In genomic region chr19:4523306-4524110, GRCh38 we compare ENCODE assay signal across 1 cellular context.
TF ChIP-seq lines count a peak whose summit lies in the region.

No MANE protein-coding gene starts in this region.

TF ChIP-seq in HepG2, 621 proteins besides CTCF, POLR2A, EP300 and RAD21 (continued from another document and continues in another):
- peak; percentile 44; the same call in 1 of the 2 replicates for TF ChIP-seq PHF8 (CRISPR knock-in tag; IDR thresholded peaks at IDR 0.05)
- TF ChIP-seq GABPA (IDR thresholded peaks at IDR 0.05; ENCODE audit: low read depth, low read length) = no peak
- TF ChIP-seq GABPA (CRISPR knock-in tag; IDR thresholded peaks at IDR 0.05; ENCODE audit: low read depth) = peak; percentile 27; the same call in 1 of the 2 replicates
- no peak for TF ChIP-seq ZNF124 (CRISPR knock-in tag; IDR thresholded peaks at IDR 0.05)
- no peak for TF ChIP-seq MLXIP (CRISPR knock-in tag; IDR thresholded peaks at IDR 0.05; ENCODE audit: borderline replicate concordance)
- TF ChIP-seq ZNF382 (CRISPR knock-in tag; IDR thresholded peaks at IDR 0.05; ENCODE audit: borderline replicate concordance) = no peak
- no peak for TF ChIP-seq TAF1 (CRISPR knock-in tag; IDR thresholded peaks at IDR 0.05)
- TF ChIP-seq ZBTB33 (CRISPR knock-in tag; IDR thresholded peaks at IDR 0.05) = peak; percentile 82
- TF ChIP-seq ZNF235 (CRISPR knock-in tag; IDR thresholded peaks at IDR 0.05; ENCODE audit: borderline replicate concordance) = no peak
- no peak for TF ChIP-seq ATF6 (CRISPR knock-in tag; conservative IDR thresholded peaks at IDR 0.05)
- TF ChIP-seq DR1 (CRISPR knock-in tag; IDR thresholded peaks at IDR 0.05) = no peak
- TF ChIP-seq ZNF749 (CRISPR knock-in tag; IDR thresholded peaks at IDR 0.05; ENCODE audit: borderline replicate concordance) = no peak
- TF ChIP-seq ZNF280B (CRISPR knock-in tag; IDR thresholded peaks at IDR 0.05; ENCODE audit: borderline replicate concordance) = no peak
- peak; percentile 87 for TF ChIP-seq ZBTB7B (CRISPR knock-in tag; IDR thresholded peaks at IDR 0.05)
- no peak for TF ChIP-seq ZBTB20 (CRISPR knock-in tag; IDR thresholded peaks at IDR 0.05; ENCODE audit: borderline replicate concordance, low read depth)
- no peak for TF ChIP-seq SRSF9 (IDR thresholded peaks at IDR 0.05; ENCODE audit: borderline replicate concordance, insufficient read depth, low read depth, low read length, poor library complexity, severe bottlenecking)
- no peak for TF ChIP-seq MED13 (CRISPR knock-in tag; IDR thresholded peaks at IDR 0.05)
- peak; percentile 48 for TF ChIP-seq HDAC2 (CRISPR knock-in tag; IDR thresholded peaks at IDR 0.05)
- TF ChIP-seq ZMYM2 (CRISPR knock-in tag; IDR thresholded peaks at IDR 0.05) = peak; percentile 71
- TF ChIP-seq ATF5 (CRISPR knock-in tag; IDR thresholded peaks at IDR 0.05; ENCODE audit: low read depth) = no peak
- TF ChIP-seq FIP1L1 (IDR thresholded peaks at IDR 0.05; ENCODE audit: borderline replicate concordance, insufficient read depth, low read depth, low read length) = no peak
- TF ChIP-seq SALL1 (CRISPR knock-in tag; IDR thresholded peaks at IDR 0.05) = peak; percentile 70
- no peak for TF ChIP-seq ZNF678 (CRISPR knock-in tag; IDR thresholded peaks at IDR 0.05)
- TF ChIP-seq ZNF777 (CRISPR knock-in tag; IDR thresholded peaks at IDR 0.05) = no peak
- TF ChIP-seq POGZ (CRISPR knock-in tag; IDR thresholded peaks at IDR 0.05) = no peak
- TF ChIP-seq NR2C2 (CRISPR knock-in tag; IDR thresholded peaks at IDR 0.05; ENCODE audit: borderline replicate concordance) = peak; percentile 80
- TF ChIP-seq KDM6A (CRISPR knock-in tag; IDR thresholded peaks at IDR 0.05; ENCODE audit: low read depth) = no peak
- TF ChIP-seq SOX6 (IDR thresholded peaks at IDR 0.05) = no peak
- TF ChIP-seq SOX6 (CRISPR knock-in tag; IDR thresholded peaks at IDR 0.05) = peak; percentile 57; the same call in 1 of the 2 replicates
- no peak for TF ChIP-seq ZNF547 (CRISPR knock-in tag; IDR thresholded peaks at IDR 0.05)
- no peak for TF ChIP-seq AHR (CRISPR knock-in tag; IDR thresholded peaks at IDR 0.05)
- no peak for TF ChIP-seq SOX13 (IDR thresholded peaks at IDR 0.05)
- 0 out of 4 replicates have a peak, but pooled peaks of 1 of the 2 experiments have one; percentile 43 for TF ChIP-seq SOX13 (CRISPR knock-in tag; conservative IDR thresholded peaks at IDR 0.05 in 1 of 2, IDR thresholded peaks at IDR 0.05 in 1 of 2)
- no peak for TF ChIP-seq ZNF207 (IDR thresholded peaks at IDR 0.05; ENCODE audit: borderline replicate concordance)
- TF ChIP-seq TBP (CRISPR knock-in tag; IDR thresholded peaks at IDR 0.05) = no peak
- no peak; the same call in 1 of the 2 replicates for TF ChIP-seq SP4 (CRISPR knock-in tag; IDR thresholded peaks at IDR 0.05)
- TF ChIP-seq ZNF337 (CRISPR knock-in tag; IDR thresholded peaks at IDR 0.05; ENCODE audit: borderline replicate concordance, low read depth) = no peak
- no peak for TF ChIP-seq ZNF615 (CRISPR knock-in tag; IDR thresholded peaks at IDR 0.05; ENCODE audit: borderline replicate concordance)
- no peak for TF ChIP-seq ZBTB14 (CRISPR knock-in tag; IDR thresholded peaks at IDR 0.05)
- no peak for TF ChIP-seq ZNF530 (CRISPR knock-in tag; IDR thresholded peaks at IDR 0.05; ENCODE audit: low read depth)
- TF ChIP-seq UBTF (CRISPR knock-in tag; IDR thresholded peaks at IDR 0.05) = peak; percentile 26; the same call in 1 of the 2 replicates
- no peak for TF ChIP-seq ZNF557 (CRISPR knock-in tag; IDR thresholded peaks at IDR 0.05)
- no peak for TF ChIP-seq NFRKB (IDR thresholded peaks at IDR 0.05)
- peak; percentile 58; the same call in 1 of the 2 replicates for TF ChIP-seq SALL2 (CRISPR knock-in tag; IDR thresholded peaks at IDR 0.05)
- no peak for TF ChIP-seq ZBTB21 (CRISPR knock-in tag; IDR thresholded peaks at IDR 0.05)
- no peak for TF ChIP-seq GFI1 (CRISPR knock-in tag; IDR thresholded peaks at IDR 0.05; ENCODE audit: borderline replicate concordance)
- no peak for TF ChIP-seq HNF1A (IDR thresholded peaks at IDR 0.05; ENCODE audit: low read depth)
- no peak for TF ChIP-seq HNF1A (CRISPR knock-in tag; IDR thresholded peaks at IDR 0.05; ENCODE audit: borderline replicate concordance)
- no peak for TF ChIP-seq ZNF460 (CRISPR knock-in tag; IDR thresholded peaks at IDR 0.05; ENCODE audit: borderline replicate concordance)
- TF ChIP-seq HIVEP1 (CRISPR knock-in tag; IDR thresholded peaks at IDR 0.05) = no peak
- no peak for TF ChIP-seq ZBTB25 (CRISPR knock-in tag; IDR thresholded peaks at IDR 0.05)
